ENCODE assay signal across 19 cellular contexts in genomic region chr3:49714728-49715550, GRCh38. TPM values are rescaled to one million over a fixed set of nuclear protein-coding genes. Genes with fewer than 3 reads are reported as not detected.
DNase-seq lines count a peak whose midpoint lies in the region; ATAC-seq, FAIRE-seq and TF ChIP-seq lines count a peak whose summit lies in the region.
"Had no signal": no experiment of that assay in that cellular context is flagged by ENCODE, and none has a peak within 500 bp of the region (broad histone marks: within the 10 kb centered on the region; RNA-seq: fewer than 3 reads in every experiment).

No MANE protein-coding gene starts in this region.

- H3K27me3 ChIP-seq in BLaER1, result no peaks in the 10 kb centered on the region
- H3K27me3 ChIP-seq in H9 (ENCODE audit: insufficient read depth, low read length), result no peaks in the 10 kb centered on the region
- no peaks in the 10 kb centered on the region for H3K27me3 ChIP-seq in parathyroid adenoma (ENCODE audit: control insufficient read depth, insufficient read depth, low read length)
- H3K27me3 ChIP-seq: Peyer's patch had no signal

- no peak overlapping the region for H2BK20ac ChIP-seq in H9 (ENCODE audit: low read depth, low read length, poor library complexity, severe bottlenecking)

- ATAC-seq in HG02840 (IDR thresholded peaks at IDR 0.05; ENCODE audit: low FRiP score, unreplicated experiment), result no peak
- ATAC-seq in GM18517 (IDR thresholded peaks at IDR 0.05; ENCODE audit: unreplicated experiment), result no peak
- ATAC-seq: GM23338 had no signal

- H3K79me2 ChIP-seq in H9 (ENCODE audit: insufficient read depth, low read length) (no peaks in the 10 kb centered on the region), parathyroid adenoma (no peaks in the 10 kb centered on the region)

- H3K4me1 ChIP-seq in BLaER1 (peaks cover 73% of the 10 kb centered on the region), H9 (ENCODE audit: insufficient read depth, low read length) (no peaks in the 10 kb centered on the region), kidney (ENCODE audit: control insufficient read depth in 1 of 2, insufficient read depth in 1 of 2, low read depth in 1 of 2, low read length in 2 of 2) (peaks cover 0 to 9% of the 10 kb centered on the region in 2 donors), parathyroid adenoma (peaks cover 13% of the 10 kb centered on the region)

- no peak overlapping the region for H4K5ac ChIP-seq in H9 (ENCODE audit: insufficient read length, low read depth, low read length)

- H3K4ac ChIP-seq in H9 (ENCODE audit: low read depth, low read length), result no peak overlapping the region

- DNase-seq in H9 (peak; percentile 20), kidney (peak; percentile 59), KBM-7 (no peak)
- DNase-seq: ACHN, DMS79, HFFc6, MV-4-11, NCI-H1436, NCI-H2029 treated with DMSO at 0.1 percent for 48 hours, NCI-H510A treated with DMSO at 0.1 percent for 48 hours, Peyer's patch, SIG-M5 had no signal

- peak overlapping the region in 1 of 3 experiments; percentile 70; a peak in 1 of 7 replicates for H3K27ac Mint-ChIP-seq in H9
- H3K27ac Mint-ChIP-seq: CD4-positive, alpha-beta memory T cell; GM23338; HFFc6 had no signal

- H3K79me1 ChIP-seq in H9 (ENCODE audit: insufficient read depth, low read depth, low read length, poor library complexity, severe bottlenecking), result no peaks in the 10 kb centered on the region

- no peak overlapping the region for H4K8ac ChIP-seq in H9 (replicated peaks; ENCODE audit: insufficient read length, low read depth, low read length)

- H3K27ac ChIP-seq in BLaER1, result peak overlapping the region; percentile 70; the same call in 1 of the 2 replicates
- no peak overlapping the region for H3K27ac ChIP-seq in H9 (ENCODE audit: insufficient read length, low read depth, low read length)
- no peak overlapping the region for H3K27ac ChIP-seq in kidney (ENCODE audit: low read depth in 2 of 2, low read length in 2 of 2)
- H3K27ac ChIP-seq in parathyroid adenoma, result peak overlapping the region; percentile 82
- H3K27ac ChIP-seq: Peyer's patch had no signal

- no peak overlapping the region for H3K4me3 Mint-ChIP-seq in H9
- H3K4me3 Mint-ChIP-seq: GM23338, HFFc6 had no signal

- no peak overlapping the region for H3K18ac ChIP-seq in H9 (ENCODE audit: insufficient read length, low read depth, low read length)

- no peaks in the 10 kb centered on the region for H3K9me3 Mint-ChIP-seq in H9
- H3K9me3 Mint-ChIP-seq: CD4-positive, alpha-beta memory T cell had no signal

- no peaks in the 10 kb centered on the region for H3K9me3 ChIP-seq in BLaER1
- no peaks in the 10 kb centered on the region for H3K9me3 ChIP-seq in H9 (ENCODE audit: control insufficient read depth, low read depth, low read length)
- H3K9me3 ChIP-seq in kidney (ENCODE audit: control insufficient read depth in 1 of 2, low read length in 2 of 2), result no peaks in the 10 kb centered on the region
- H3K9me3 ChIP-seq in parathyroid adenoma (ENCODE audit: control insufficient read depth, low read length), result no peaks in the 10 kb centered on the region
- H3K9me3 ChIP-seq: Peyer's patch had no signal

- no peak overlapping the region for H2BK15ac ChIP-seq in H9 (ENCODE audit: low read depth, low read length)

- H3K4me3 ChIP-seq in BLaER1 (no peak overlapping the region), kidney (ENCODE audit: low read length in 2 of 2) (no peak overlapping the region), parathyroid adenoma (ENCODE audit: low read depth, low read length) (no peak overlapping the region)
- H3K4me3 ChIP-seq: GM23338, Peyer's patch had no signal

- H2BK120ac ChIP-seq in H9 (ENCODE audit: low read depth, low read length, poor library complexity, severe bottlenecking), result no peak overlapping the region

- TF ChIP-seq CTCF in H9 (conservative IDR thresholded peaks at IDR 0.05), result no peak
- TF ChIP-seq CTCF in kidney (IDR thresholded peaks at IDR 0.05; ENCODE audit: borderline replicate concordance, extremely low read depth, insufficient read depth), result no peak
- TF ChIP-seq CTCF in parathyroid adenoma (IDR thresholded peaks at IDR 0.05), result no peak

- peaks cover 4% of the 10 kb centered on the region for H3K27me3 Mint-ChIP-seq in H9 (ENCODE audit: low read depth)
- H3K27me3 Mint-ChIP-seq: CD4-positive, alpha-beta memory T cell had no signal

- FAIRE-seq in kidney (lab: Jason Lieb, UNC), result no peak
- FAIRE-seq: GM12891 had no signal

- no peak overlapping the region for H3K23ac ChIP-seq in H9 (ENCODE audit: insufficient read length, low read depth, low read length)

- H2AFZ ChIP-seq in H9 (ENCODE audit: low read length), result no peak overlapping the region
- H2AFZ ChIP-seq in parathyroid adenoma, result no peak overlapping the region
- H2AFZ ChIP-seq: GM23338 had no signal

- peaks cover 8 to 10% of the 10 kb centered on the region in 2 experiments for H3K4me1 Mint-ChIP-seq in H9

- in situ Hi-C loops in KBM-7 (cut with MboI; ENCODE audit: low pct_unique_long_range_greater_than_20kb, low sequenced_read_pairs), result no loop called here

- peaks cover 13% of the 10 kb centered on the region for H4K20me1 ChIP-seq in BLaER1
- no peaks in the 10 kb centered on the region for H4K20me1 ChIP-seq in H9 (ENCODE audit: control insufficient read depth, insufficient read depth, insufficient read length)

- no peak overlapping the region for H3K9ac ChIP-seq in BLaER1
- H3K9ac ChIP-seq in H9 (ENCODE audit: extremely low read depth, insufficient read length, low read length), result no peak overlapping the region
- no peak overlapping the region for H3K9ac ChIP-seq in kidney (ENCODE audit: low read length in 2 of 2)
- no peak overlapping the region for H3K9ac ChIP-seq in parathyroid adenoma

- no peak overlapping the region for H3K4me2 ChIP-seq in BLaER1
- no peak overlapping the region for H3K4me2 ChIP-seq in H9 (ENCODE audit: insufficient read depth, insufficient read length, low read length)
- no peak overlapping the region for H3K4me2 ChIP-seq in parathyroid adenoma (ENCODE audit: low read length)
- H3K4me2 ChIP-seq: GM23338 had no signal

- no peak overlapping the region for H2BK5ac ChIP-seq in H9 (ENCODE audit: insufficient read length, low read length)

- no peak overlapping the region for H3K56ac ChIP-seq in H9 (ENCODE audit: insufficient read length, low read depth, low read length)

- H2AK5ac ChIP-seq in H9 (ENCODE audit: insufficient read length, low read length), result no peak overlapping the region

- peaks cover 0 to 11% (median 11%) of the 10 kb centered on the region in 3 experiments; a peak in 3 of 7 replicates for H3K36me3 Mint-ChIP-seq in H9 (ENCODE audit: insufficient read depth in 1 of 3, low read depth in 3 of 3)

- intact Hi-C loops in kidney (cut with DNase I), result no loop called here

- H4K91ac ChIP-seq in H9 (ENCODE audit: insufficient read length, low read depth, low read length), result no peak overlapping the region

- H3K36me3 ChIP-seq in BLaER1, result peaks cover 38% of the 10 kb centered on the region
- peaks cover 0 to 12% of the 10 kb centered on the region in 2 donors for H3K36me3 ChIP-seq in kidney (ENCODE audit: control insufficient read depth in 1 of 2, insufficient read depth in 2 of 2, low read length in 2 of 2)
- H3K36me3 ChIP-seq in parathyroid adenoma (ENCODE audit: control insufficient read depth, insufficient read depth, low read length), result no peaks in the 10 kb centered on the region

- H3K14ac ChIP-seq in H9 (ENCODE audit: insufficient read depth, low read length), result no peak overlapping the region

- H3T11ph ChIP-seq in H9 (ENCODE audit: low read length), result no peak overlapping the region

- WGBS in H9 (ENCODE audit: extremely low coverage, insufficient read length, low lambda C conversion rate), result no CpG with 5 or more reads among the region's 13 CpGs

- H2BK12ac ChIP-seq in H9 (ENCODE audit: insufficient read length, low read depth, low read length), result no peak overlapping the region

- H3K23me2 ChIP-seq in H9 (ENCODE audit: insufficient read length, low read depth, low read length, poor library complexity, severe bottlenecking), result peaks cover 10% of the 10 kb centered on the region

RNA-seq across cellular contexts. Expression of gene AMIGO3, which starts 4.5 kb away (rescaled TPM):
- total RNA-seq in H9 (2021) (3.0 and 3.8 TPM in 2 replicates), kidney (not detected)
- 0.73 TPM for polyA plus RNA-seq in kidney (ENCODE audit: insufficient read depth, low read depth, low replicate concordance)
- total RNA-seq: CD4-positive, alpha-beta memory T cell had no signal
- polyA plus RNA-seq: CD4-positive, alpha-beta memory T cell had no signal

RNA-seq across cellular contexts. Expression of gene GMPPB, which starts 8.8 kb away (rescaled TPM):
- total RNA-seq in H9 (2021) (29.1 and 31.1 TPM in 2 replicates), kidney (37.4 TPM)
- 25.0 TPM for polyA plus RNA-seq in kidney (ENCODE audit: insufficient read depth, low read depth, low replicate concordance)

RNA-seq across cellular contexts. Expression of gene RNF123, which starts 25.6 kb away (rescaled TPM):
- total RNA-seq in H9 (2021), result 39.9 and 40.6 TPM in 2 replicates
- total RNA-seq in kidney, result 43.7 TPM
- polyA plus RNA-seq in kidney (ENCODE audit: insufficient read depth, low read depth, low replicate concordance), result 41.7 TPM

RNA-seq across cellular contexts. Expression of gene MST1, which starts 25.7 kb away (rescaled TPM):
- total RNA-seq in H9 (2021) (8.9 and 9.3 TPM in 2 replicates), kidney (77.3 TPM)
- polyA plus RNA-seq in kidney (ENCODE audit: insufficient read depth, low read depth, low replicate concordance), result 152 TPM

RNA-seq across cellular contexts. Expression of gene APEH, which starts 40.8 kb away (rescaled TPM):
- total RNA-seq in H9 (2021) (215 and 220 TPM in 2 replicates), kidney (143 TPM)
- 138 TPM for polyA plus RNA-seq in kidney (ENCODE audit: insufficient read depth, low read depth, low replicate concordance)

Comparison
In these comparisons a context has a peak if more than half of its experiments do, and no peak if none do; other contexts are left out.
1. H3K27ac ChIP-seq: peak in BLaER1 (single experiment) and parathyroid adenoma (single experiment); none in H9 (single experiment) and kidney (0 of 2).